In the genomic region with DNA sequence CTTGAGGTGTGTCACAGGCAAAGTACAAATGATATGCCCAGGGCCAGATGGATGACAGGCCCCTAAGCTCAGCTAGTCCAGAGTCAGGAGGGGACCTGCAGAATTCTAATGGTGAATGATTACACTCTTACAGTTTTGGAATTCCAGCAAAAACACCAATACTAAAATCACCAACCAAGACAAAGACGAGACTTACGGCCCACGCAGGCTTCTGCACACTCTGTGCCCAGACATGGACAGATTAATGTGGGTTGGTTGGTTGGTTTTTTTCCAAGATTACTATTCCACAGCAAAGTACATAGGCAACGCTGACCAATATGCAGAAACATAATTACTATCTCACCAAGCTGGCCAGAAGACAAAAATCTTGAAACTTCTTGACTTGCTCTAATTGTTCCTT, we compare ENCODE assay signal across 18 cellular contexts.
"Had no signal": no experiment of that assay in that cellular context is flagged by ENCODE, and none has a peak within 500 bp of the region (broad histone marks: within the 10 kb centered on the region; RNA-seq: fewer than 3 reads in every experiment).

No MANE protein-coding gene starts in this region.

- H3K27me3 Mint-ChIP-seq: dendritic cell treated with granulocyte-macrophage colony-stimulating factor and Interleukin-4, amounts not matched to agents 40 ng/mL and 50 ng/mL, for 4 days; effector memory CD8-positive, alpha-beta T cell; stimulated activated naive B cell treated with anti-CD40 and anti-IgM and Interleukin-4, amounts not matched to agents 10 μg/mL and 1 μg/mL and 100 μg/mL, for 72 hours; stimulated activated naive CD8-positive, alpha-beta T cell treated with anti-CD3 and anti-CD28 coated beads, Interleukin-15, amount 100 ng/mL, for 72 hours; type B pancreatic cell had no signal

- H3K27ac Mint-ChIP-seq: dendritic cell treated with granulocyte-macrophage colony-stimulating factor and Interleukin-4, amounts not matched to agents 40 ng/mL and 50 ng/mL, for 4 days; nephron; stimulated activated naive B cell treated with anti-CD40 and anti-IgM and Interleukin-4, amounts not matched to agents 10 μg/mL and 1 μg/mL and 100 μg/mL, for 72 hours; stimulated activated naive CD8-positive, alpha-beta T cell treated with anti-CD3 and anti-CD28 coated beads, Interleukin-15, amount 100 ng/mL, for 72 hours; type B pancreatic cell had no signal

- H3K4me3 Mint-ChIP-seq: dendritic cell treated with granulocyte-macrophage colony-stimulating factor and Interleukin-4, amounts not matched to agents 40 ng/mL and 50 ng/mL, for 4 days; effector memory CD8-positive, alpha-beta T cell; nephron; stimulated activated naive B cell treated with anti-CD40 and anti-IgM and Interleukin-4, amounts not matched to agents 10 μg/mL and 1 μg/mL and 100 μg/mL, for 72 hours; stimulated activated naive CD8-positive, alpha-beta T cell treated with anti-CD3 and anti-CD28 coated beads, Interleukin-15, amount 100 ng/mL, for 72 hours; type B pancreatic cell had no signal

- H3K4me2 ChIP-seq: hepatocyte had no signal

- ATAC-seq: effector memory CD8-positive, alpha-beta T cell; left colon; left ventricle myocardium superior; stimulated activated naive B cell treated with anti-CD40 and anti-IgM and Interleukin-4, amounts not matched to agents 10 μg/mL and 1 μg/mL and 100 μg/mL, for 72 hours; stimulated activated naive CD8-positive, alpha-beta T cell treated with anti-CD3 and anti-CD28 coated beads, Interleukin-15, amount 100 ng/mL, for 72 hours had no signal

- H3K27ac ChIP-seq: esophagus squamous epithelium, hepatocyte, neutrophil, sigmoid colon, skin epidermis had no signal

- DNase-seq: cerebellar nuclear complex; effector memory CD8-positive, alpha-beta T cell; esophagus squamous epithelium; foreskin fibroblast; left colon; left ventricle myocardium superior; sigmoid colon; stimulated activated CD4-positive, alpha-beta T cell treated with anti-CD3 and anti-CD28 coated beads, Interleukin-2, amount 100 ng/mL, for 24 hours; stimulated activated CD4-positive, alpha-beta T cell treated with anti-CD3 and anti-CD28 coated beads, Interleukin-4, amount 100 ng/mL, for 4 hours; stimulated activated naive B cell treated with anti-CD40 and anti-IgM and Interleukin-4, amounts not matched to agents 10 μg/mL and 1 μg/mL and 100 μg/mL, for 72 hours; stimulated activated naive CD8-positive, alpha-beta T cell treated with anti-CD3 and anti-CD28 coated beads, Interleukin-15, amount 100 ng/mL, for 72 hours; testis had no signal

- H3K9me3 ChIP-seq: esophagus squamous epithelium, neutrophil, sigmoid colon, testis had no signal

- H3K36me3 ChIP-seq: neutrophil, sigmoid colon had no signal

- H3K9me3 Mint-ChIP-seq: dendritic cell treated with granulocyte-macrophage colony-stimulating factor and Interleukin-4, amounts not matched to agents 40 ng/mL and 50 ng/mL, for 4 days; effector memory CD8-positive, alpha-beta T cell; nephron; stimulated activated naive B cell treated with anti-CD40 and anti-IgM and Interleukin-4, amounts not matched to agents 10 μg/mL and 1 μg/mL and 100 μg/mL, for 72 hours; stimulated activated naive CD8-positive, alpha-beta T cell treated with anti-CD3 and anti-CD28 coated beads, Interleukin-15, amount 100 ng/mL, for 72 hours; type B pancreatic cell had no signal

- H3K27me3 ChIP-seq: esophagus squamous epithelium, hepatocyte, neutrophil, sigmoid colon, testis had no signal

- H3K4me3 ChIP-seq: esophagus squamous epithelium, hepatocyte, sigmoid colon, skin epidermis, testis had no signal
